1 cellular context compared by ENCODE assay signal in the genomic region with DNA sequence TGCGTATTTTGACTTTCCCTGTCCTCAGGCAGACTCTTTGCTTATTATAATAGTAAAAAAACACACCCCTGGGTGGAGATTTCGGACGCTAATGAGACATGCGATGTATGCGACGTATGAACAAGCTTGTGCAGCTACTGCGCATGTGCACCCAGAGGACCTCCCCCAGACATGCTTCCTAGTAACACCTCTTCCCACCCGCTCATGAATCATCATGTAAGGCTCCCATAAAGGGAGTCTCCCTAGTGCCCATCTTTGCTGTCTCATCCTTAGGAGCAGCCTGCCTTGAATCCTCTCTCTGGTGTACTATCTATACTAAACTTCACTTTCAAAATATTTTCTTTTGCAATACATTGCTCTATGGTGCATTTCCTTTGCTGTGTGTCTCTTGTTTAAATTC.
TF ChIP-seq lines count a peak whose summit lies in the region.

No MANE protein-coding gene starts in this region.

TF ChIP-seq in K562, 482 proteins besides CTCF, POLR2A, EP300 and RAD21 (continued from another document):
- TF ChIP-seq ZNF780A (CRISPR knock-in tag; IDR thresholded peaks at IDR 0.05) (no peak), MEIS2 (IDR thresholded peaks at IDR 0.05; ENCODE audit: partially characterized antibody) (peak; percentile 71), RHOXF2B (CRISPR knock-in tag; conservative IDR thresholded peaks at IDR 0.05) (no peak), NFE2 (IDR thresholded peaks at IDR 0.05; ENCODE audit: low read depth) (peak; percentile 65), JUND (IDR thresholded peaks at IDR 0.05; ENCODE audit: borderline replicate concordance, low read depth, low read length) (peak; percentile 55), JUND (tag; IDR thresholded peaks at IDR 0.05; ENCODE audit: borderline replicate concordance, low read depth, low read length) (peak; percentile 51; the same call in 1 of the 3 replicates), FOSL1 (tag; conservative IDR thresholded peaks at IDR 0.05) (peak; percentile 76), L3MBTL2 (IDR thresholded peaks at IDR 0.05) (0 out of 2 replicates have a peak, but pooled peaks have one; percentile 19), SREBF1 (IDR thresholded peaks at IDR 0.05; ENCODE audit: borderline replicate concordance, low read depth, low read length) (no peak), CAMTA2 (CRISPR knock-in tag; conservative IDR thresholded peaks at IDR 0.05) (no peak), SLC30A9 (CRISPR knock-in tag; IDR thresholded peaks at IDR 0.05) (no peak), C11orf30 (IDR thresholded peaks at IDR 0.05; ENCODE audit: low read depth) (peak; percentile 62; the same call in 1 of the 2 replicates), ZNF695 (CRISPR knock-in tag; IDR thresholded peaks at IDR 0.05) (no peak)
- TF ChIP-seq, protein P1, sequence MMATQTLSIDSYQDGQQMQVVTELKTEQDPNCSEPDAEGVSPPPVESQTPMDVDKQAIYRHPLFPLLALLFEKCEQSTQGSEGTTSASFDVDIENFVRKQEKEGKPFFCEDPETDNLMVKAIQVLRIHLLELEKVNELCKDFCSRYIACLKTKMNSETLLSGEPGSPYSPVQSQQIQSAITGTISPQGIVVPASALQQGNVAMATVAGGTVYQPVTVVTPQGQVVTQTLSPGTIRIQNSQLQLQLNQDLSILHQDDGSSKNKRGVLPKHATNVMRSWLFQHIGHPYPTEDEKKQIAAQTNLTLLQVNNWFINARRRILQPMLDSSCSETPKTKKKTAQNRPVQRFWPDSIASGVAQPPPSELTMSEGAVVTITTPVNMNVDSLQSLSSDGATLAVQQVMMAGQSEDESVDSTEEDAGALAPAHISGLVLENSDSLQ (IDR thresholded peaks at IDR 0.05): peak; percentile 70
- TF ChIP-seq, protein P2, sequence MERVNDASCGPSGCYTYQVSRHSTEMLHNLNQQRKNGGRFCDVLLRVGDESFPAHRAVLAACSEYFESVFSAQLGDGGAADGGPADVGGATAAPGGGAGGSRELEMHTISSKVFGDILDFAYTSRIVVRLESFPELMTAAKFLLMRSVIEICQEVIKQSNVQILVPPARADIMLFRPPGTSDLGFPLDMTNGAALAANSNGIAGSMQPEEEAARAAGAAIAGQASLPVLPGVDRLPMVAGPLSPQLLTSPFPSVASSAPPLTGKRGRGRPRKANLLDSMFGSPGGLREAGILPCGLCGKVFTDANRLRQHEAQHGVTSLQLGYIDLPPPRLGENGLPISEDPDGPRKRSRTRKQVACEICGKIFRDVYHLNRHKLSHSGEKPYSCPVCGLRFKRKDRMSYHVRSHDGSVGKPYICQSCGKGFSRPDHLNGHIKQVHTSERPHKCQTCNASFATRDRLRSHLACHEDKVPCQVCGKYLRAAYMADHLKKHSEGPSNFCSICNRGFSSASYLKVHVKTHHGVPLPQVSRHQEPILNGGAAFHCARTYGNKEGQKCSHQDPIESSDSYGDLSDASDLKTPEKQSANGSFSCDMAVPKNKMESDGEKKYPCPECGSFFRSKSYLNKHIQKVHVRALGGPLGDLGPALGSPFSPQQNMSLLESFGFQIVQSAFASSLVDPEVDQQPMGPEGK (CRISPR knock-in tag; IDR thresholded peaks at IDR 0.05; ENCODE audit: borderline replicate concordance): no peak
- TF ChIP-seq, protein P3, sequence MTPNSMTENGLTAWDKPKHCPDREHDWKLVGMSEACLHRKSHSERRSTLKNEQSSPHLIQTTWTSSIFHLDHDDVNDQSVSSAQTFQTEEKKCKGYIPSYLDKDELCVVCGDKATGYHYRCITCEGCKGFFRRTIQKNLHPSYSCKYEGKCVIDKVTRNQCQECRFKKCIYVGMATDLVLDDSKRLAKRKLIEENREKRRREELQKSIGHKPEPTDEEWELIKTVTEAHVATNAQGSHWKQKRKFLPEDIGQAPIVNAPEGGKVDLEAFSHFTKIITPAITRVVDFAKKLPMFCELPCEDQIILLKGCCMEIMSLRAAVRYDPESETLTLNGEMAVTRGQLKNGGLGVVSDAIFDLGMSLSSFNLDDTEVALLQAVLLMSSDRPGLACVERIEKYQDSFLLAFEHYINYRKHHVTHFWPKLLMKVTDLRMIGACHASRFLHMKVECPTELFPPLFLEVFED (CRISPR knock-in tag; conservative IDR thresholded peaks at IDR 0.05): no peak
- TF ChIP-seq, protein P4, sequence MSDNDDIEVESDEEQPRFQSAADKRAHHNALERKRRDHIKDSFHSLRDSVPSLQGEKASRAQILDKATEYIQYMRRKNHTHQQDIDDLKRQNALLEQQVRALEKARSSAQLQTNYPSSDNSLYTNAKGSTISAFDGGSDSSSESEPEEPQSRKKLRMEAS (CRISPR knock-in tag; IDR thresholded peaks at IDR 0.05): no peak
- TF ChIP-seq, protein P5, sequence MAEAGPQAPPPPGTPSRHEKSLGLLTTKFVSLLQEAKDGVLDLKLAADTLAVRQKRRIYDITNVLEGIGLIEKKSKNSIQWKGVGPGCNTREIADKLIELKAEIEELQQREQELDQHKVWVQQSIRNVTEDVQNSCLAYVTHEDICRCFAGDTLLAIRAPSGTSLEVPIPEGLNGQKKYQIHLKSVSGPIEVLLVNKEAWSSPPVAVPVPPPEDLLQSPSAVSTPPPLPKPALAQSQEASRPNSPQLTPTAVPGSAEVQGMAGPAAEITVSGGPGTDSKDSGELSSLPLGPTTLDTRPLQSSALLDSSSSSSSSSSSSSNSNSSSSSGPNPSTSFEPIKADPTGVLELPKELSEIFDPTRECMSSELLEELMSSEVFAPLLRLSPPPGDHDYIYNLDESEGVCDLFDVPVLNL (CRISPR knock-in tag; IDR thresholded peaks at IDR 0.05; ENCODE audit: low read depth): no peak
- TF ChIP-seq, protein P6, sequence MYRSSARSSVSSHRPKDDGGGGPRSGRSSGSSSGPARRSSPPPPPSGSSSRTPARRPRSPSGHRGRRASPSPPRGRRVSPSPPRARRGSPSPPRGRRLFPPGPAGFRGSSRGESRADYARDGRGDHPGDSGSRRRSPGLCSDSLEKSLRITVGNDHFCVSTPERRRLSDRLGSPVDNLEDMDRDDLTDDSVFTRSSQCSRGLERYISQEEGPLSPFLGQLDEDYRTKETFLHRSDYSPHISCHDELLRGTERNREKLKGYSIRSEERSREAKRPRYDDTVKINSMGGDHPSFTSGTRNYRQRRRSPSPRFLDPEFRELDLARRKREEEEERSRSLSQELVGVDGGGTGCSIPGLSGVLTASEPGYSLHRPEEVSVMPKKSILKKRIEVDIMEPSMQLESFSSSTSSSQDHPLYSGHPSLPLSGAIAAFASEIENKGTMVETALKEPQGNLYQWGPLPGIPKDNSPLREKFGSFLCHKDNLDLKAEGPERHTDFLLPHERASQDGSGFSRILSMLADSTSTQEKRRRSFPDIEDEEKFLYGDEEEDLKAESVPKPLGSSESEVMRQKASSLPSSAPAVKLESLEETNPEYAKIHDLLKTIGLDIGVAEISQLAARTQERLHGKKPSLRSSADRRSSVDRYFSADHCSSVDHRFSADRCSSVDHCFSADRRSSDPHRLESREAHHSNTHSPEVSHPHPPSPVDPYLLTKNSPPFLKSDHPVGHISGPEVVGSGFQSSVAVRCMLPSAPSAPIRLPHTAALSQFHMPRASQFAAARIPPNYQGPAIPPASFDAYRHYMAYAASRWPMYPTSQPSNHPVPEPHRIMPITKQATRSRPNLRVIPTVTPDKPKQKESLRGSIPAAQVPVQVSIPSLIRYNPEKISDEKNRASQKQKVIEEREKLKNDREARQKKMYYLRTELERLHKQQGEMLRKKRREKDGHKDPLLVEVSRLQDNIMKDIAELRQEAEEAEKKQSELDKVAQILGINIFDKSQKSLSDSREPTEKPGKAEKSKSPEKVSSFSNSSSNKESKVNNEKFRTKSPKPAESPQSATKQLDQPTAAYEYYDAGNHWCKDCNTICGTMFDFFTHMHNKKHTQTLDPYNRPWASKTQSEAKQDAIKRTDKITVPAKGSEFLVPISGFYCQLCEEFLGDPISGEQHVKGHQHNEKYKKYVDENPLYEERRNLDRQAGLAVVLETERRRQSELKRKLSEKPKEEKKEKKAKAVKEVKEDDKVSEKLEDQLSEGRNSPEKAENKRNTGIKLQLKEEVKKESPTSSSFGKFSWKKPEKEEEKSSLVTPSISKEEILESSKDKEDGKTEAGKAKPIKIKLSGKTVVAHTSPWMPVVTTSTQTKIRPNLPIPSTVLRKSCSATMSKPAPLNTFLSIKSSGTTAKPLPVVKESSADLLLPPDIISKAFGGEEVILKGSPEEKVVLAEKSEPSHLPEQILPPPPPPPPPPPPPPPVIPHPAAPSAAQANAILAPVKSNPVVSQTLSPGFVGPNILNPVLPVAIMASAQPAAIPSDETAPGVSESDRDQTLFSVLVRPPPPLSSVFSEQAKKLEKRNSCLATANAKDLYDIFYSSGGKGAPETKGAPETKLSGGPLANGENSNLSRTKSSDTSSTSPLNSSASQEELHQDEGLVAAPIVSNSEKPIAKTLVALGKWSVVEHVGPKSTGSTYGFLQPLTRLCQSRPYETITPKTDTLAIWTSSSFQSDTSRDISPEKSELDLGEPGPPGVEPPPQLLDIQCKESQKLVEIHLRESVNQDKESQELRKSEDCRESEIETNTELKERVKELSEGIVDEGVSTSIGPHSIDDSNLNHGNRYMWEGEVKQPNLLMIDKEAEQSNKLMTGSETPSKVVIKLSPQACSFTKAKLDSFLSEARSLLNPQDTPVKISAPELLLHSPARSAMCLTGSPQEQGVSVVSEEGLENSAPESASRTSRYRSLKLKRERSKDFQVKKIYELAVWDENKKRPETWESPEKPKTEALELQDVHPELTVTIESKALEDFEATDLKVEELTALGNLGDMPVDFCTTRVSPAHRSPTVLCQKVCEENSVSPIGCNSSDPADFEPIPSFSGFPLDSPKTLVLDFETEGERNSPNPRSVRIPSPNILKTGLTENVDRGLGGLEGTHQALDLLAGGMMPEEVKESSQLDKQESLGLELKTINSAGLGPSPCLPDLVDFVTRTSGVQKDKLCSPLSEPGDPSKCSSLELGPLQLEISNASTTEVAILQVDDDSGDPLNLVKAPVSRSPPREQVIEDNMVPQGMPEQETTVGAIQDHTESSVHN (IDR thresholded peaks at IDR 0.05; ENCODE audit: borderline replicate concordance in 1 of 2, low read depth in 1 of 2): no peak
